Comparison of ENCODE assay signal across 20 cellular contexts in genomic region chr20:43534791-43535350, GRCh38. TPM values are rescaled to one million over a fixed set of nuclear protein-coding genes. Genes with fewer than 3 reads are reported as not detected.
DNase-seq lines count a peak whose midpoint lies in the region; ATAC-seq, FAIRE-seq and TF ChIP-seq lines count a peak whose summit lies in the region.
"Had no signal": no experiment of that assay in that cellular context is flagged by ENCODE, and none has a peak within 500 bp of the region (broad histone marks: within the 10 kb centered on the region; RNA-seq: fewer than 3 reads in every experiment).

No MANE protein-coding gene starts in this region.

- TF ChIP-seq CTCF in RWPE2 (IDR thresholded peaks at IDR 0.05; ENCODE audit: poor library complexity, severe bottlenecking) (no peak), coronary artery (IDR thresholded peaks at IDR 0.05) (no peak), suprapubic skin (IDR thresholded peaks at IDR 0.05) (no peak)

- H3K27ac ChIP-seq in RWPE2 (ENCODE audit: poor library complexity, severe bottlenecking) (no peak overlapping the region), coronary artery (no peak overlapping the region), suprapubic skin (no peak overlapping the region)
- H3K27ac ChIP-seq: GM23248 had no signal

- peak; percentile 78 for DNase-seq in RWPE2 (ENCODE audit: low spot score)
- DNase-seq in coronary artery (ENCODE audit: low spot score) = peak; percentile 41
- DNase-seq in mesenteric fat pad (ENCODE audit: low spot score) = peak; percentile 65
- DNase-seq in suprapubic skin (ENCODE audit: low spot score in 2 of 2) = peak; percentile 17 to 34
- no peak for DNase-seq in GM19239 (ENCODE audit: insufficient read length, low spot score)
- DNase-seq in activated CD4-positive, alpha-beta memory T cell treated with anti-CD3 and anti-CD28 coated beads for 36 hours = no peak
- DNase-seq in activated CD4-positive, alpha-beta memory T cell treated with anti-CD3 and anti-CD28 coated beads, Interleukin-2, amount 10 ng/mL, durations not matched to agents 7 days and 5 days = no peak
- DNase-seq in NCI-H146 treated with DMSO at 0.1 percent for 48 hours (lab: John Stamatoyannopoulos, UW; ENCODE audit: unreplicated experiment) = no peak
- DNase-seq: C1 segment of cervical spinal cord; CD8-positive, alpha-beta T cell; DMS153; DND-41; GM23248; H7; HCEC 1CT had no signal

- H3K36me3 ChIP-seq in RWPE2 (ENCODE audit: low read depth) = peaks cover 12% of the 10 kb centered on the region
- peaks cover 25% of the 10 kb centered on the region for H3K36me3 ChIP-seq in suprapubic skin

- TF ChIP-seq EP300 in suprapubic skin (IDR thresholded peaks at IDR 0.05) = no peak

- H3K27me3 ChIP-seq in RWPE2 (ENCODE audit: insufficient read depth, poor library complexity, severe bottlenecking) (no peaks in the 10 kb centered on the region), suprapubic skin (no peaks in the 10 kb centered on the region)

- no peaks in the 10 kb centered on the region for H3K4me1 ChIP-seq in RWPE2 (ENCODE audit: insufficient read depth, poor library complexity, severe bottlenecking)
- H3K4me1 ChIP-seq in suprapubic skin = no peaks in the 10 kb centered on the region

- H3K4me1 Mint-ChIP-seq in activated CD4-positive, alpha-beta memory T cell treated with anti-CD3 and anti-CD28 coated beads for 36 hours (ENCODE audit: low read depth) = no peaks in the 10 kb centered on the region
- H3K4me1 Mint-ChIP-seq in activated CD4-positive, alpha-beta memory T cell treated with anti-CD3 and anti-CD28 coated beads, Interleukin-2, amount 10 ng/mL, durations not matched to agents 7 days and 5 days = no peaks in the 10 kb centered on the region

- TF ChIP-seq POLR2A in suprapubic skin (IDR thresholded peaks at IDR 0.05) = no peak

- no peaks in the 10 kb centered on the region for H3K27me3 Mint-ChIP-seq in activated CD4-positive, alpha-beta memory T cell treated with anti-CD3 and anti-CD28 coated beads for 36 hours
- H3K27me3 Mint-ChIP-seq in activated CD4-positive, alpha-beta memory T cell treated with anti-CD3 and anti-CD28 coated beads, Interleukin-2, amount 10 ng/mL, durations not matched to agents 7 days and 5 days = no peaks in the 10 kb centered on the region

- POLR2A ChIA-PET in activated CD4-positive, alpha-beta memory T cell treated with anti-CD3 and anti-CD28 coated beads for 36 hours (lab: Charles Lee) = no interaction called here
- POLR2A ChIA-PET in activated CD4-positive, alpha-beta memory T cell treated with anti-CD3 and anti-CD28 coated beads, Interleukin-2, amount 10 ng/mL, durations not matched to agents 7 days and 5 days (lab: Charles Lee) = no interaction called here

- H3K9me3 ChIP-seq in RWPE2 (ENCODE audit: severe bottlenecking) = no peaks in the 10 kb centered on the region
- no peaks in the 10 kb centered on the region for H3K9me3 ChIP-seq in suprapubic skin
- H3K9me3 ChIP-seq: Caco-2 had no signal

- no peak overlapping the region for H3K4me3 ChIP-seq in RWPE2 (ENCODE audit: severe bottlenecking)
- no peak overlapping the region for H3K4me3 ChIP-seq in coronary artery
- no peak overlapping the region for H3K4me3 ChIP-seq in suprapubic skin
- H3K4me3 ChIP-seq: GM23248 had no signal

- H3K36me3 Mint-ChIP-seq in activated CD4-positive, alpha-beta memory T cell treated with anti-CD3 and anti-CD28 coated beads for 36 hours = no peaks in the 10 kb centered on the region
- H3K36me3 Mint-ChIP-seq in activated CD4-positive, alpha-beta memory T cell treated with anti-CD3 and anti-CD28 coated beads, Interleukin-2, amount 10 ng/mL, durations not matched to agents 7 days and 5 days (ENCODE audit: low read depth) = no peaks in the 10 kb centered on the region

- 88% methylated on average over 7 of the region's 8 CpGs for WGBS in suprapubic skin

- no peaks in the 10 kb centered on the region for H3K9me3 Mint-ChIP-seq in activated CD4-positive, alpha-beta memory T cell treated with anti-CD3 and anti-CD28 coated beads for 36 hours
- H3K9me3 Mint-ChIP-seq in activated CD4-positive, alpha-beta memory T cell treated with anti-CD3 and anti-CD28 coated beads, Interleukin-2, amount 10 ng/mL, durations not matched to agents 7 days and 5 days = no peaks in the 10 kb centered on the region
- H3K9me3 Mint-ChIP-seq: CD8-positive, alpha-beta T cell had no signal

- ATAC-seq in RWPE2 (ENCODE audit: low read depth) = no peak
- ATAC-seq: CD8-positive, alpha-beta T cell had no signal

- CTCF ChIA-PET in activated CD4-positive, alpha-beta memory T cell treated with anti-CD3 and anti-CD28 coated beads for 36 hours (lab: Charles Lee) = interaction anchor here (9.7 kb wide), 1 partner anchor 157 kb away, joined by 86 read pairs; no protein-coding TSS in a partner anchor
- CTCF ChIA-PET in activated CD4-positive, alpha-beta memory T cell treated with anti-CD3 and anti-CD28 coated beads, Interleukin-2, amount 10 ng/mL, durations not matched to agents 7 days and 5 days (lab: Charles Lee) = no interaction called here

- FAIRE-seq in GM19239 (lab: Jason Lieb, UNC) = no peak
- FAIRE-seq: G401.6, GM12892, H1 had no signal

- no peak overlapping the region for H3K27ac Mint-ChIP-seq in activated CD4-positive, alpha-beta memory T cell treated with anti-CD3 and anti-CD28 coated beads for 36 hours
- H3K27ac Mint-ChIP-seq in activated CD4-positive, alpha-beta memory T cell treated with anti-CD3 and anti-CD28 coated beads, Interleukin-2, amount 10 ng/mL, durations not matched to agents 7 days and 5 days = no peak overlapping the region
- H3K27ac Mint-ChIP-seq: CD8-positive, alpha-beta T cell had no signal

- intact Hi-C loops in activated CD4-positive, alpha-beta memory T cell treated with anti-CD3 and anti-CD28 coated beads for 36 hours (cut with micrococcal nuclease) = loop anchor here (5.0 kb wide), 1 partner anchor 157 kb away; no protein-coding TSS in a partner anchor

- no peak overlapping the region for H3K4me3 Mint-ChIP-seq in activated CD4-positive, alpha-beta memory T cell treated with anti-CD3 and anti-CD28 coated beads for 36 hours
- no peak overlapping the region for H3K4me3 Mint-ChIP-seq in activated CD4-positive, alpha-beta memory T cell treated with anti-CD3 and anti-CD28 coated beads, Interleukin-2, amount 10 ng/mL, durations not matched to agents 7 days and 5 days
- H3K4me3 Mint-ChIP-seq: CD8-positive, alpha-beta T cell had no signal

RNA-seq across cellular contexts. Expression of gene SGK2, which starts 24.0 kb away (rescaled TPM):
- 14.0 TPM for total RNA-seq in mesenteric fat pad
- 10 to 100 TPM in 3 of 4 donors, 1 to 10 TPM in 1; 6.9 to 18.2 (median 13.0) TPM for total RNA-seq in suprapubic skin
- under 1 TPM; 0.62 to 0.87 TPM for total RNA-seq in activated CD4-positive, alpha-beta memory T cell treated with anti-CD3 and anti-CD28 coated beads for 36 hours
- total RNA-seq in activated CD4-positive, alpha-beta memory T cell treated with anti-CD3 and anti-CD28 coated beads, Interleukin-2, amount 10 ng/mL, durations not matched to agents 7 days and 5 days = under 1 TPM in 1 of 2 experiments, not detected in 1; 0.53 TPM
- total RNA-seq: A172, GM23248, H1, H7 had no signal

RNA-seq across cellular contexts. Expression of gene L3MBTL1, which starts 27.4 kb away (rescaled TPM):
- total RNA-seq in mesenteric fat pad (8.4 TPM), suprapubic skin (10 to 100 TPM in 3 of 4 donors, 1 to 10 TPM in 1; 8.9 to 39.7 (median 14.6) TPM)
- 1 to 10 TPM; 6.5 to 7.7 TPM for total RNA-seq in activated CD4-positive, alpha-beta memory T cell treated with anti-CD3 and anti-CD28 coated beads for 36 hours
- total RNA-seq in activated CD4-positive, alpha-beta memory T cell treated with anti-CD3 and anti-CD28 coated beads, Interleukin-2, amount 10 ng/mL, durations not matched to agents 7 days and 5 days = 1 to 10 TPM; 7.3 to 7.4 TPM

RNA-seq across cellular contexts. Expression of gene IFT52, which starts 55.9 kb away (rescaled TPM):
- total RNA-seq in mesenteric fat pad (25.9 TPM), suprapubic skin (10 to 100 TPM; 10.7 to 17.5 (median 13.5) TPM)
- 10 to 100 TPM; 15.3 to 17.0 TPM for total RNA-seq in activated CD4-positive, alpha-beta memory T cell treated with anti-CD3 and anti-CD28 coated beads for 36 hours
- 10 to 100 TPM; 13.3 to 15.0 TPM for total RNA-seq in activated CD4-positive, alpha-beta memory T cell treated with anti-CD3 and anti-CD28 coated beads, Interleukin-2, amount 10 ng/mL, durations not matched to agents 7 days and 5 days

Comparison
In these comparisons a context has a peak if more than half of its experiments do, and no peak if none do; other contexts are left out.
1. DNase-seq: peak in RWPE2 (single experiment), coronary artery (single experiment), mesenteric fat pad (single experiment) and suprapubic skin (2 of 2); none in GM19239 (single experiment), activated CD4-positive, alpha-beta memory T cell treated with anti-CD3 and anti-CD28 coated beads for 36 hours (single experiment), activated CD4-positive, alpha-beta memory T cell treated with anti-CD3 and anti-CD28 coated beads, Interleukin-2, amount 10 ng/mL, durations not matched to agents 7 days and 5 days (single experiment) and NCI-H146 treated with DMSO at 0.1 percent for 48 hours (single experiment).